In genomic region chr14:20604291-20604690, GRCh38 we compare ENCODE assay signal across 22 cellular contexts. TPM values are rescaled to one million over a fixed set of nuclear protein-coding genes. Genes with fewer than 3 reads are reported as not detected.
DNase-seq lines count a peak whose midpoint lies in the region; ATAC-seq, FAIRE-seq and TF ChIP-seq lines count a peak whose summit lies in the region.
"Had no signal": no experiment of that assay in that cellular context is flagged by ENCODE, and none has a peak within 500 bp of the region (broad histone marks: within the 10 kb centered on the region; RNA-seq: fewer than 3 reads in every experiment).

No MANE protein-coding gene starts in this region.

- H3K4me2 ChIP-seq in H1 (ENCODE audit: insufficient read depth in 1 of 2, low read depth in 2 of 2, low read length in 2 of 2) (no peak overlapping the region), trophoblast cell (ENCODE audit: low read length) (no peak overlapping the region)

- H4K91ac ChIP-seq in H1 (replicated peaks; ENCODE audit: insufficient read length, low read length) (no peak overlapping the region), trophoblast cell (ENCODE audit: low read depth, low read length) (no peak overlapping the region)

- H2AFZ ChIP-seq in H1 (ENCODE audit: low read length) (no peak overlapping the region), trophoblast cell (ENCODE audit: insufficient read depth, low read length, poor library complexity) (no peak overlapping the region)

- H3K23me2 ChIP-seq in H1 (ENCODE audit: low read depth, low read length) = no peaks in the 10 kb centered on the region

- H3K18ac ChIP-seq in H1 (ENCODE audit: extremely low read depth, low read length) (no peak overlapping the region), trophoblast cell (ENCODE audit: low read length) (no peak overlapping the region)

- no peak overlapping the region for H3K14ac ChIP-seq in H1 (ENCODE audit: insufficient read length)
- H3K14ac ChIP-seq in trophoblast cell (ENCODE audit: low read length) = no peak overlapping the region

- no peak for FAIRE-seq in H1 (lab: Jason Lieb, UNC)
- FAIRE-seq: A204.1, GM12892, GM18507 had no signal

- H3K4me3 ChIP-seq in H1 (ENCODE audit: extremely low read depth in 1 of 4, insufficient read depth in 2 of 4, low read depth in 3 of 4, low read length in 4 of 4) = no peak overlapping the region
- no peak overlapping the region for H3K4me3 ChIP-seq in trophoblast cell (ENCODE audit: low read depth, low read length)

- H4K20me1 ChIP-seq in H1 (replicated peaks in 1 of 2; ENCODE audit: control insufficient read depth in 1 of 2, insufficient read depth in 2 of 2, low read length in 2 of 2) = no peaks in the 10 kb centered on the region

- H3K36me3 ChIP-seq in H1 (ENCODE audit: control insufficient read depth in 2 of 4, insufficient read depth in 4 of 4, low read length in 3 of 4) = no peaks in the 10 kb centered on the region
- no peaks in the 10 kb centered on the region for H3K36me3 ChIP-seq in trophoblast cell (ENCODE audit: control insufficient read depth in 1 of 2, insufficient read depth in 2 of 2, low read length in 2 of 2)
- H3K36me3 ChIP-seq: BE2C had no signal

- H4K12ac ChIP-seq in trophoblast cell (ENCODE audit: low read depth, low read length) = no peak overlapping the region

- H4K8ac ChIP-seq in H1 (ENCODE audit: extremely low read depth, insufficient read depth, low read length) = no peak overlapping the region
- no peak overlapping the region for H4K8ac ChIP-seq in trophoblast cell (ENCODE audit: low read depth, low read length)

- CTCF ChIA-PET in H1 (lab: Charles Lee; ENCODE audit: partially characterized antibody) = interaction anchor here (0.8 to 8.9 kb wide), 8 partner anchors 70 to 277 kb away, joined by 3 to 114 read pairs (median 14); partner anchors contain the start of gene PARP2

- H2BK12ac ChIP-seq in H1 (ENCODE audit: low read depth, low read length) (no peak overlapping the region), trophoblast cell (ENCODE audit: low read length) (no peak overlapping the region)

- H3K27me3 ChIP-seq in H1 (replicated peaks in 1 of 4; ENCODE audit: control insufficient read depth in 3 of 4, extremely low read depth in 1 of 4, insufficient read depth in 3 of 4, low read length in 3 of 4) = no peaks in the 10 kb centered on the region; a peak in 1 of 7 replicates
- H3K27me3 ChIP-seq in trophoblast cell (ENCODE audit: insufficient read depth, low read length) = no peaks in the 10 kb centered on the region
- H3K27me3 ChIP-seq: BE2C had no signal

- H3K9me3 ChIP-seq in H1 (ENCODE audit: insufficient read depth in 2 of 2, low read depth in 1 of 2, low read length in 1 of 2) (no peaks in the 10 kb centered on the region), trophoblast cell (ENCODE audit: insufficient read depth, low read depth, low read length) (peaks cover 2% of the 10 kb centered on the region)
- H3K9me3 ChIP-seq: BE2C had no signal

- H3K79me2 ChIP-seq in H1 (ENCODE audit: control insufficient read depth in 1 of 2, insufficient read depth in 2 of 2, low read length in 2 of 2) (no peaks in the 10 kb centered on the region), trophoblast cell (ENCODE audit: control insufficient read depth, insufficient read depth, low read length, poor library complexity) (no peaks in the 10 kb centered on the region)

- H2BK5ac ChIP-seq in H1 (ENCODE audit: low read depth, low read length) (no peak overlapping the region), trophoblast cell (ENCODE audit: low read depth, low read length, poor library complexity) (no peak overlapping the region)

- H3K4me1 ChIP-seq in H1 (replicated peaks in 1 of 4; ENCODE audit: control insufficient read depth in 3 of 4, insufficient read depth in 4 of 4, low read length in 3 of 4) = no peaks in the 10 kb centered on the region; a peak in 1 of 7 replicates
- H3K4me1 ChIP-seq in trophoblast cell (ENCODE audit: control insufficient read depth in 1 of 2, insufficient read depth in 2 of 2, low read length in 2 of 2) = no peaks in the 10 kb centered on the region
- H3K4me1 ChIP-seq: BE2C had no signal

- no peak for ATAC-seq in GM18519 (IDR thresholded peaks at IDR 0.05; ENCODE audit: low FRiP score, unreplicated experiment)

- POLR2A ChIA-PET in H1 (lab: Charles Lee; ENCODE audit: partially characterized antibody) = interaction anchor here (1.8 to 7.8 kb wide), 2 partner anchors 135 to 149 kb away, joined by 5 to 49 read pairs; partner anchors contain the start of genes APEX1, OSGEP and PNP

- WGBS in H1 (ENCODE audit: extremely low coverage in 1 of 2, insufficient coverage in 1 of 2, insufficient read length in 1 of 2, insufficient replicate concordance in 2 of 2, low coverage in 1 of 2, low lambda C conversion rate in 2 of 2, missing lambda C conversion rate in 1 of 2), 2 experiments = 85% methylated on average over 8 of the region's 8 CpGs; no CpG with 5 or more reads in 1 of the 2 experiments
- WGBS in trophoblast cell (ENCODE audit: extremely low coverage, insufficient coverage, insufficient read length) = no CpG with 5 or more reads among the region's 8 CpGs

- H3K23ac ChIP-seq in H1 (ENCODE audit: insufficient read length) (no peak overlapping the region), trophoblast cell (ENCODE audit: low read length) (no peak overlapping the region)

- no peak for TF ChIP-seq RAD21 in H1 (IDR thresholded peaks at IDR 0.05 in 1 of 2, conservative IDR thresholded peaks at IDR 0.05 in 1 of 2; ENCODE audit: low read depth in 2 of 2, low read length in 2 of 2)

- no peak for TF ChIP-seq POLR2A in H1 (IDR thresholded peaks at IDR 0.05; ENCODE audit: control extremely low read depth in 1 of 2, low read depth in 2 of 2, low read length in 2 of 2)

- TF ChIP-seq CTCF in H1 (IDR thresholded peaks at IDR 0.05; ENCODE audit: control extremely low read depth in 1 of 3, insufficient read depth in 1 of 3, low read depth in 1 of 3, low read length in 3 of 3) = no peak

- no peak for TF ChIP-seq EP300 in H1 (IDR thresholded peaks at IDR 0.05; ENCODE audit: borderline replicate concordance in 1 of 2, low read depth in 2 of 2, low read length in 2 of 2)

- DNase-seq in DMS 273 (lab: John Stamatoyannopoulos, UW; ENCODE audit: unreplicated experiment) (peak; percentile 89), DMS 273 treated with DMSO at 0.1 percent for 48 hours (lab: John Stamatoyannopoulos, UW) (peak; percentile 74), NCI-H1694 (lab: John Stamatoyannopoulos, UW) (peak; percentile 55), H1 (ENCODE audit: low read depth in 1 of 2, low spot score in 2 of 2) (no peak), trophoblast cell (no peak)
- no peak for DNase-seq in stimulated activated CD4-positive, alpha-beta T cell treated with anti-CD3 and anti-CD28 coated beads, Interleukin-2, amount 100 ng/mL, for 24 hours
- DNase-seq: ACHN; C1 segment of cervical spinal cord; CD4-positive, CD25-positive, alpha-beta regulatory T cell; CD8-positive, alpha-beta memory T cell; COR-L47; DMS153; DMS79; GDM1; GOT3; H9 had no signal

- H2BK120ac ChIP-seq in H1 (replicated peaks; ENCODE audit: low read depth, low read length) (no peak overlapping the region), trophoblast cell (ENCODE audit: insufficient read depth, low read length, poor library complexity) (no peak overlapping the region)

- H3K79me1 ChIP-seq in H1 (ENCODE audit: low read depth, low read length) (no peaks in the 10 kb centered on the region), trophoblast cell (ENCODE audit: low read length) (no peaks in the 10 kb centered on the region)

- H3K9ac ChIP-seq in H1 (replicated peaks in 1 of 4; ENCODE audit: extremely low read depth in 1 of 4, low read depth in 3 of 4, low read length in 3 of 4) = no peak overlapping the region
- no peak overlapping the region for H3K9ac ChIP-seq in trophoblast cell (ENCODE audit: low read length)

- no peak overlapping the region for H3K56ac ChIP-seq in H1 (replicated peaks; ENCODE audit: insufficient read length, low read depth, low read length)

- H2BK15ac ChIP-seq in H1 (ENCODE audit: low read length) = no peak overlapping the region

- no peak overlapping the region for H4K5ac ChIP-seq in H1 (ENCODE audit: insufficient read length, low read depth, low read length)

- no peak overlapping the region for H2AK5ac ChIP-seq in H1 (ENCODE audit: low read depth, low read length)
- no peak overlapping the region for H2AK5ac ChIP-seq in trophoblast cell (ENCODE audit: low read length)

- H2BK20ac ChIP-seq in H1 (ENCODE audit: low read length) = peak overlapping the region; percentile 17; the same call in 1 of the 2 replicates

- no peak overlapping the region for H3K4ac ChIP-seq in H1 (replicated peaks; ENCODE audit: insufficient read length, low read depth, low read length)
- no peak overlapping the region for H3K4ac ChIP-seq in trophoblast cell (ENCODE audit: low read depth, low read length)

- H3K27ac ChIP-seq in H1 (ENCODE audit: low read depth, low read length) (no peak overlapping the region), trophoblast cell (ENCODE audit: low read depth, low read length) (no peak overlapping the region)

RNA-seq across cellular contexts. Expression of gene RNASE12, which starts 13.1 kb away (rescaled TPM):
- total RNA-seq in H1 (2021; fragmentation: NEBNext Ultra II Directional; extraction: Animal tissue kit (Norgen Biotek cat#: 25700)) = not detected in 2 replicates
- polyA plus RNA-seq in H1 (2011; rRNA removed) = not detected in 2 replicates
- not detected for polyA plus RNA-seq in H1 (2011; cell fraction: cytosol; rRNA removed)
- polyA plus RNA-seq in H1 (2011; cell fraction: nucleus; rRNA removed) = not detected
- polyA plus RNA-seq in H1 (2012, experiment 1 of 2) = not detected in 4 replicates
- polyA plus RNA-seq in H1 (2012, experiment 2 of 2) = not detected
- polyA plus RNA-seq in H1 (2013, experiment 1 of 2) = not detected
- polyA plus RNA-seq in H1 (2013, experiment 2 of 2) = not detected
- not detected in 2 replicates for polyA minus RNA-seq in H1 (2011; rRNA and poly(A)+ RNA removed)
- polyA minus RNA-seq in H1 (2011; cell fraction: cytosol; rRNA and poly(A)+ RNA removed) = not detected
- not detected for polyA minus RNA-seq in H1 (2011; cell fraction: nucleus; rRNA and poly(A)+ RNA removed)
- polyA plus RNA-seq in trophoblast cell (2013) = not detected in 2 replicates
- total RNA-seq: CD4-positive, CD25-positive, alpha-beta regulatory T cell; CD8-positive, alpha-beta memory T cell; Daoy; H9 had no signal
- polyA plus RNA-seq: CD4-positive, CD25-positive, alpha-beta regulatory T cell; CD8-positive, alpha-beta memory T cell had no signal

RNA-seq across cellular contexts. Expression of gene RNASE11, which starts 16.5 kb away (rescaled TPM):
- total RNA-seq in H1 (2021; fragmentation: NEBNext Ultra II Directional; extraction: Animal tissue kit (Norgen Biotek cat#: 25700)) = not detected in 2 replicates
- not detected in 2 replicates for polyA plus RNA-seq in H1 (2011; rRNA removed)
- not detected for polyA plus RNA-seq in H1 (2011; cell fraction: cytosol; rRNA removed)
- polyA plus RNA-seq in H1 (2011; cell fraction: nucleus; rRNA removed) = not detected
- polyA plus RNA-seq in H1 (2012, experiment 1 of 2) = not detected in 4 replicates
- polyA plus RNA-seq in H1 (2012, experiment 2 of 2) = not detected
- 0.06 TPM for polyA plus RNA-seq in H1 (2013, experiment 1 of 2)
- polyA plus RNA-seq in H1 (2013, experiment 2 of 2) = 0.09 TPM
- polyA minus RNA-seq in H1 (2011; rRNA and poly(A)+ RNA removed) = not detected in 2 replicates
- polyA minus RNA-seq in H1 (2011; cell fraction: cytosol; rRNA and poly(A)+ RNA removed) = not detected
- polyA minus RNA-seq in H1 (2011; cell fraction: nucleus; rRNA and poly(A)+ RNA removed) = not detected
- polyA plus RNA-seq in trophoblast cell (2013) = not detected in 2 replicates
- total RNA-seq: CD4-positive, CD25-positive, alpha-beta regulatory T cell; CD8-positive, alpha-beta memory T cell; H9 had no signal
- polyA plus RNA-seq: CD4-positive, CD25-positive, alpha-beta regulatory T cell; CD8-positive, alpha-beta memory T cell had no signal

RNA-seq across cellular contexts. Expression of gene OR6S1, which starts 37.2 kb away (rescaled TPM):
- total RNA-seq in H1 (2021; fragmentation: NEBNext Ultra II Directional; extraction: Animal tissue kit (Norgen Biotek cat#: 25700)) = not detected in 2 replicates
- polyA plus RNA-seq in H1 (2011; rRNA removed) = not detected in 2 replicates
- not detected for polyA plus RNA-seq in H1 (2011; cell fraction: cytosol; rRNA removed)
- not detected for polyA plus RNA-seq in H1 (2011; cell fraction: nucleus; rRNA removed)
- polyA plus RNA-seq in H1 (2012, experiment 1 of 2) = not detected in 4 replicates
- polyA plus RNA-seq in H1 (2012, experiment 2 of 2) = not detected
- not detected for polyA plus RNA-seq in H1 (2013, experiment 1 of 2)
- not detected for polyA plus RNA-seq in H1 (2013, experiment 2 of 2)
- 0.17 TPM in 1 of 2 replicates, not detected in the other for polyA minus RNA-seq in H1 (2011; rRNA and poly(A)+ RNA removed)
- polyA minus RNA-seq in H1 (2011; cell fraction: cytosol; rRNA and poly(A)+ RNA removed) = not detected
- polyA minus RNA-seq in H1 (2011; cell fraction: nucleus; rRNA and poly(A)+ RNA removed) = not detected
- polyA plus RNA-seq in trophoblast cell (2013) = not detected in 2 replicates
- total RNA-seq: CD4-positive, CD25-positive, alpha-beta regulatory T cell; CD8-positive, alpha-beta memory T cell; Daoy; H9 had no signal
- polyA plus RNA-seq: CD4-positive, CD25-positive, alpha-beta regulatory T cell; CD8-positive, alpha-beta memory T cell had no signal

RNA-seq across cellular contexts. Expression of gene RNASE9, which starts 43.4 kb away (rescaled TPM):
- total RNA-seq in H1 (2021; fragmentation: NEBNext Ultra II Directional; extraction: Animal tissue kit (Norgen Biotek cat#: 25700)) = not detected in 2 replicates
- polyA plus RNA-seq in H1 (2011; rRNA removed) = 0.06 TPM in 2 replicates
- 0.12 TPM for polyA plus RNA-seq in H1 (2011; cell fraction: cytosol; rRNA removed)
- polyA plus RNA-seq in H1 (2011; cell fraction: nucleus; rRNA removed) = 0.13 TPM
- not detected in 4 replicates for polyA plus RNA-seq in H1 (2012, experiment 1 of 2)
- not detected for polyA plus RNA-seq in H1 (2012, experiment 2 of 2)
- 0.14 TPM for polyA plus RNA-seq in H1 (2013, experiment 1 of 2)
- polyA plus RNA-seq in H1 (2013, experiment 2 of 2) = 0.17 TPM
- 0.22 TPM in 1 of 2 replicates, not detected in the other for polyA minus RNA-seq in H1 (2011; rRNA and poly(A)+ RNA removed)
- polyA minus RNA-seq in H1 (2011; cell fraction: cytosol; rRNA and poly(A)+ RNA removed) = not detected
- polyA minus RNA-seq in H1 (2011; cell fraction: nucleus; rRNA and poly(A)+ RNA removed) = 0.60 TPM
- polyA plus RNA-seq in trophoblast cell (2013) = not detected in 2 replicates
- total RNA-seq: CD4-positive, CD25-positive, alpha-beta regulatory T cell; CD8-positive, alpha-beta memory T cell; Daoy; H9 had no signal
- polyA plus RNA-seq: CD4-positive, CD25-positive, alpha-beta regulatory T cell; CD8-positive, alpha-beta memory T cell had no signal

Comparison
In these comparisons a context has a peak if more than half of its experiments do, and no peak if none do; other contexts are left out.
1. DNase-seq: peak in DMS 273 (single experiment), DMS 273 treated with DMSO at 0.1 percent for 48 hours (single experiment) and NCI-H1694 (single experiment); none in H1 (0 of 2), trophoblast cell (0 of 2) and stimulated activated CD4-positive, alpha-beta T cell treated with anti-CD3 and anti-CD28 coated beads, Interleukin-2, amount 100 ng/mL, for 24 hours (0 of 2).